ENCODE assay signal across 13 cellular contexts in the genomic region with DNA sequence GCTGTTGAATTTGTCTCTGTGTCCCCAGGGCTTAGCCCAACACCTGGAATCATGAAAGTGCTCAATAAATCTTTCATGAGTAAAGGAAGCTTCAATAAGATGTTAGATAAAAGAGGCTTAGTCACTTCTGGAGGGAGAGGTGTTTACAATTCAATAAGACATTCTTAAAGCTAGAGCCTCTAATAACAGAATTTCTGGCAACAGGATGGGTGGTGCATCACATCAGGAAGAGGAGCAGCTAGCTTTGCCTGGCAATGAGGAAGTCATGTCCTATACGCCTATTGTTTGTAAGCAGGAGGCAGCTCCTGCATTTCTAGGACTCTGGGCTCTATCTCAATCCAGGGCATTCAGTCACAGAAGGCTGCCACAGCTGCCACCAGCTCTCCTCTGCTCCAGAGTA.
"Had no signal": no experiment of that assay in that cellular context is flagged by ENCODE, and none has a peak within 500 bp of the region (broad histone marks: within the 10 kb centered on the region; RNA-seq: fewer than 3 reads in every experiment).

No MANE protein-coding gene starts in this region.

- H3K9me3 ChIP-seq: pancreas had no signal

- H3K4me3 ChIP-seq: esophagus squamous epithelium, neural progenitor cell, pancreas, tibial artery had no signal

- H3K36me3 ChIP-seq: esophagus squamous epithelium, neural progenitor cell, pancreas, tibial artery had no signal

- H3K27me3 ChIP-seq: esophagus squamous epithelium, neural progenitor cell, pancreas, tibial artery had no signal

- H3K4me2 ChIP-seq: neural progenitor cell had no signal

- H2AFZ ChIP-seq: neural progenitor cell had no signal

- DNase-seq: activated B cell treated with CpG ODN at 0.5 μM for 24 hours; activated CD4-positive, alpha-beta T cell treated with anti-CD3 and anti-CD28 coated beads, Interleukin-2, amount 10 ng/mL, durations not matched to agents 7 days and 5 days; amygdala; cerebellar nuclear complex; esophagus squamous epithelium; foreskin melanocyte; head of caudate nucleus; islet precursor cell; pancreas; tibial artery had no signal

- H3K27ac ChIP-seq: esophagus squamous epithelium, neural progenitor cell, pancreas, tibial artery had no signal

- H3K4me1 ChIP-seq: esophagus squamous epithelium, neural progenitor cell, pancreas, tibial artery had no signal

- ATAC-seq: activated naive CD4-positive, alpha-beta T cell treated with anti-CD3 and anti-CD28 coated beads, Interleukin-2, amount 50 U/mL, for 72 hours; pancreas; stimulated activated effector memory CD8-positive, alpha-beta T cell treated with anti-CD3 and anti-CD28 coated beads, Interleukin-12 subunit alpha, Interleukin-12 subunit beta, amount 100 ng/mL, for 72 hours had no signal

- H3K9ac ChIP-seq: neural progenitor cell had no signal

- FAIRE-seq: pancreas had no signal
